In genomic region chr10:122725768-122726167, GRCh38 we compare ENCODE assay signal across 26 cellular contexts. TPM values are rescaled to one million over a fixed set of nuclear protein-coding genes. Genes with fewer than 3 reads are reported as not detected.
DNase-seq lines count a peak whose midpoint lies in the region; FAIRE-seq and TF ChIP-seq lines count a peak whose summit lies in the region.
"Had no signal": no experiment of that assay in that cellular context is flagged by ENCODE, and none has a peak within 500 bp of the region (broad histone marks: within the 10 kb centered on the region; RNA-seq: fewer than 3 reads in every experiment).

No MANE protein-coding gene starts in this region.

- no peaks in the 10 kb centered on the region for H3K4me1 Mint-ChIP-seq in immature natural killer cell
- no peaks in the 10 kb centered on the region for H3K4me1 Mint-ChIP-seq in activated T-helper 2 cell treated with anti-CD3 and anti-CD28 coated beads, Interferon-gamma antibody, Interleukin-2, Interleukin-4, amounts not matched to agents 10 μg/mL and 5 μg/mL and 100 μg/mL, durations not matched to agents 14 hours and 24 hours and 36 hours (ENCODE audit: low read depth)
- H3K4me1 Mint-ChIP-seq: activated CD8-positive, alpha-beta memory T cell treated with anti-CD3 and anti-CD28 coated beads, Interleukin-2, amount 10 ng/mL, durations not matched to agents 7 days and 5 days; brain had no signal

- H3K4me3 ChIP-seq in bronchial epithelial cell (ENCODE audit: low read depth, low read length), result no peak overlapping the region
- no peak overlapping the region for H3K4me3 ChIP-seq in keratinocyte (ENCODE audit: control insufficient read depth in 2 of 3, extremely low read depth in 1 of 3, insufficient read depth in 2 of 3, low read depth in 1 of 3, low read length in 3 of 3)
- H3K4me3 ChIP-seq: BLaER1 treated with 17β-estradiol and CSF1 and Interleukin-3, amounts not matched to agents 10 nM and 100 nM; tibial nerve had no signal

- H3K79me2 ChIP-seq in keratinocyte (ENCODE audit: control insufficient read depth, insufficient read depth, low read length), result no peaks in the 10 kb centered on the region
- H3K79me2 ChIP-seq: parathyroid adenoma had no signal

- no peaks in the 10 kb centered on the region for H3K36me3 Mint-ChIP-seq in immature natural killer cell
- no peaks in the 10 kb centered on the region for H3K36me3 Mint-ChIP-seq in activated T-helper 2 cell treated with anti-CD3 and anti-CD28 coated beads, Interferon-gamma antibody, Interleukin-2, Interleukin-4, amounts not matched to agents 10 μg/mL and 5 μg/mL and 100 μg/mL, durations not matched to agents 14 hours and 24 hours and 36 hours (ENCODE audit: low read depth)
- H3K36me3 Mint-ChIP-seq: activated CD8-positive, alpha-beta memory T cell treated with anti-CD3 and anti-CD28 coated beads, Interleukin-2, amount 10 ng/mL, durations not matched to agents 7 days and 5 days; brain had no signal

- no peaks in the 10 kb centered on the region for H3K9me3 ChIP-seq in keratinocyte (ENCODE audit: control insufficient read depth, low read depth, low read length)
- H3K9me3 ChIP-seq: BLaER1 treated with 17β-estradiol and CSF1 and Interleukin-3, amounts not matched to agents 10 nM and 100 nM; tibial nerve had no signal

- H3K9me1 ChIP-seq in keratinocyte (ENCODE audit: control insufficient read depth, extremely low read depth, insufficient read depth, low read length), result no peaks in the 10 kb centered on the region

- H3K9me3 Mint-ChIP-seq in immature natural killer cell, result no peaks in the 10 kb centered on the region
- no peaks in the 10 kb centered on the region for H3K9me3 Mint-ChIP-seq in activated T-helper 2 cell treated with anti-CD3 and anti-CD28 coated beads, Interferon-gamma antibody, Interleukin-2, Interleukin-4, amounts not matched to agents 10 μg/mL and 5 μg/mL and 100 μg/mL, durations not matched to agents 14 hours and 24 hours and 36 hours
- H3K9me3 Mint-ChIP-seq: activated T-cell treated with anti-CD3 and anti-CD28 coated beads, Interleukin-2, amount 50 U/mL, for 72 hours; brain had no signal

- H3K4me3 Mint-ChIP-seq in immature natural killer cell, result no peak overlapping the region
- no peak overlapping the region for H3K4me3 Mint-ChIP-seq in activated T-helper 2 cell treated with anti-CD3 and anti-CD28 coated beads, Interferon-gamma antibody, Interleukin-2, Interleukin-4, amounts not matched to agents 10 μg/mL and 5 μg/mL and 100 μg/mL, durations not matched to agents 14 hours and 24 hours and 36 hours (ENCODE audit: low read depth)
- H3K4me3 Mint-ChIP-seq: activated CD8-positive, alpha-beta memory T cell treated with anti-CD3 and anti-CD28 coated beads, Interleukin-2, amount 10 ng/mL, durations not matched to agents 7 days and 5 days; activated T-cell treated with anti-CD3 and anti-CD28 coated beads, Interleukin-2, amount 50 U/mL, for 72 hours; brain had no signal

- H3K27me3 ChIP-seq in bronchial epithelial cell (ENCODE audit: control insufficient read depth, insufficient read depth, low read length) (no peaks in the 10 kb centered on the region), keratinocyte (ENCODE audit: control insufficient read depth, extremely low read depth, insufficient read depth, low read length) (peaks cover 16% of the 10 kb centered on the region)
- H3K27me3 ChIP-seq: BLaER1 treated with 17β-estradiol and CSF1 and Interleukin-3, amounts not matched to agents 10 nM and 100 nM; tibial nerve had no signal

- dilution Hi-C loops in keratinocyte (cut with MboI; ENCODE audit: extremely low pct_ligation_motif_present, low sequenced_read_pairs), result no loop called here

- intact Hi-C loops in activated T-helper 2 cell treated with anti-CD3 and anti-CD28 coated beads, Interferon-gamma antibody, Interleukin-2, Interleukin-4, amounts not matched to agents 10 μg/mL and 5 μg/mL and 100 μg/mL, durations not matched to agents 14 hours and 24 hours and 36 hours (cut with micrococcal nuclease), result no loop called here

- peak; percentile 27 for TF ChIP-seq CTCF in bronchial epithelial cell (IDR thresholded peaks at IDR 0.05; ENCODE audit: insufficient read depth, low read length, severe bottlenecking)
- peak; percentile 24 to 50 (median 48) for TF ChIP-seq CTCF in keratinocyte (optimal IDR thresholded peaks at IDR 0.05 in 1 of 3, IDR thresholded peaks at IDR 0.05 in 1 of 3, conservative IDR thresholded peaks at IDR 0.05 in 1 of 3; ENCODE audit: extremely low read depth in 1 of 3, insufficient read depth in 2 of 3, low read length in 3 of 3)

- no peaks in the 10 kb centered on the region for H4K20me1 ChIP-seq in keratinocyte (ENCODE audit: control insufficient read depth, extremely low read depth, insufficient read depth, low read length)
- H4K20me1 ChIP-seq: BLaER1 treated with 17β-estradiol and CSF1 and Interleukin-3, amounts not matched to agents 10 nM and 100 nM had no signal

- FAIRE-seq in bronchial epithelial cell (lab: Jason Lieb, UNC) (no peak), keratinocyte (lab: Jason Lieb, UNC) (no peak)

- H3K4me1 ChIP-seq in keratinocyte (ENCODE audit: control insufficient read depth, extremely low read depth, insufficient read depth, low read length), result no peaks in the 10 kb centered on the region
- H3K4me1 ChIP-seq: parathyroid adenoma, tibial nerve had no signal

- H3K4me2 ChIP-seq in keratinocyte (ENCODE audit: control insufficient read depth, extremely low read depth, insufficient read depth, low read depth, low read length), result no peak overlapping the region

- H3K27me3 Mint-ChIP-seq in immature natural killer cell (ENCODE audit: low read depth in 3 of 3), result peaks cover 0 to 6% (median 3%) of the 10 kb centered on the region in 3 donors
- H3K27me3 Mint-ChIP-seq in activated T-helper 2 cell treated with anti-CD3 and anti-CD28 coated beads, Interferon-gamma antibody, Interleukin-2, Interleukin-4, amounts not matched to agents 10 μg/mL and 5 μg/mL and 100 μg/mL, durations not matched to agents 14 hours and 24 hours and 36 hours (ENCODE audit: low read depth), result no peaks in the 10 kb centered on the region

- H3K36me3 ChIP-seq in bronchial epithelial cell (ENCODE audit: control insufficient read depth, insufficient read depth, low read length) (no peaks in the 10 kb centered on the region), keratinocyte (ENCODE audit: control insufficient read depth in 2 of 2, extremely low read depth in 1 of 2, insufficient read depth in 2 of 2, low read length in 2 of 2) (no peaks in the 10 kb centered on the region)
- H3K36me3 ChIP-seq: BLaER1 treated with 17β-estradiol and CSF1 and Interleukin-3, amounts not matched to agents 10 nM and 100 nM; tibial nerve had no signal

- DNase-seq in ELF-1 (ENCODE audit: low read depth, low spot score) (peak; percentile 6), HuH-7.5 (ENCODE audit: low spot score) (peak; percentile 10), bronchial epithelial cell (ENCODE audit: low read depth) (no peak), keratinocyte (ENCODE audit: low read depth, low spot score) (no peak), immature natural killer cell (no peak), ureter (ENCODE audit: low spot score) (no peak)
- no peak for DNase-seq in activated T-helper 2 cell treated with anti-CD3 and anti-CD28 coated beads, Interferon-gamma antibody, Interleukin-2, Interleukin-4, amounts not matched to agents 10 μg/mL and 5 μg/mL and 100 μg/mL, durations not matched to agents 14 hours and 24 hours and 36 hours (ENCODE audit: low spot score)
- DNase-seq: activated CD8-positive, alpha-beta memory T cell treated with anti-CD3 and anti-CD28 coated beads, Interleukin-2, amount 10 ng/mL, durations not matched to agents 7 days and 5 days; activated naive CD4-positive, alpha-beta T cell treated with Interleukin-2 at 50 U/mL for 16 hours; activated T-cell treated with anti-CD3 and anti-CD28 coated beads, Interleukin-2, amount 50 U/mL, for 72 hours; COR-L47; head of caudate nucleus; Karpas-422; left colon; NCI-H146; NCI-H2107; OCI-M1; T-helper 2 cell had no signal

- no peak overlapping the region for H3K9ac ChIP-seq in keratinocyte (ENCODE audit: control insufficient read depth, extremely low read depth, insufficient read depth, low read length)
- H3K9ac ChIP-seq: BLaER1 treated with 17β-estradiol and CSF1 and Interleukin-3, amounts not matched to agents 10 nM and 100 nM; parathyroid adenoma had no signal

- no peak overlapping the region for H3K27ac Mint-ChIP-seq in immature natural killer cell
- H3K27ac Mint-ChIP-seq in activated T-helper 2 cell treated with anti-CD3 and anti-CD28 coated beads, Interferon-gamma antibody, Interleukin-2, Interleukin-4, amounts not matched to agents 10 μg/mL and 5 μg/mL and 100 μg/mL, durations not matched to agents 14 hours and 24 hours and 36 hours, result no peak overlapping the region
- H3K27ac Mint-ChIP-seq: activated CD8-positive, alpha-beta memory T cell treated with anti-CD3 and anti-CD28 coated beads, Interleukin-2, amount 10 ng/mL, durations not matched to agents 7 days and 5 days; activated T-cell treated with anti-CD3 and anti-CD28 coated beads, Interleukin-2, amount 50 U/mL, for 72 hours; brain had no signal

- H2AFZ ChIP-seq in keratinocyte (ENCODE audit: control insufficient read depth, low read length), result no peak overlapping the region
- H2AFZ ChIP-seq: parathyroid adenoma had no signal

- no peak overlapping the region for H3K27ac ChIP-seq in keratinocyte (ENCODE audit: control insufficient read depth, insufficient read depth, low read length)
- H3K27ac ChIP-seq: BLaER1 treated with 17β-estradiol and CSF1 and Interleukin-3, amounts not matched to agents 10 nM and 100 nM; epithelial cell of prostate; parathyroid adenoma; tibial nerve had no signal

RNA-seq across cellular contexts. Expression of gene C10orf120, which starts 26.1 kb away (rescaled TPM):
- not detected in 2 replicates for total RNA-seq in bronchial epithelial cell
- polyA plus RNA-seq in keratinocyte, result not detected in 3 replicates
- not detected for polyA plus RNA-seq in keratinocyte (2011; ENCODE audit: low read depth)
- polyA plus RNA-seq in keratinocyte (2011; cell fraction: cytosol; rRNA removed), result not detected in 2 replicates
- not detected in 2 replicates for polyA plus RNA-seq in keratinocyte (2011; cell fraction: nucleus; rRNA removed)
- polyA plus RNA-seq in keratinocyte (2012; ENCODE audit: low replicate concordance), result not detected in 2 replicates
- not detected in 3 replicates for polyA minus RNA-seq in keratinocyte
- not detected for polyA minus RNA-seq in keratinocyte (2011; cell fraction: cytosol; rRNA and poly(A)+ RNA removed)
- polyA minus RNA-seq in keratinocyte (2011; cell fraction: nucleus; rRNA and poly(A)+ RNA removed), result not detected in 2 replicates
- polyA plus RNA-seq in immature natural killer cell, result not detected
- total RNA-seq in ureter, result not detected
- total RNA-seq in activated T-helper 2 cell treated with anti-CD3 and anti-CD28 coated beads, Interferon-gamma antibody, Interleukin-2, Interleukin-4, amounts not matched to agents 10 μg/mL and 5 μg/mL and 100 μg/mL, durations not matched to agents 14 hours and 24 hours and 36 hours, result not detected in 2 replicates
- total RNA-seq: activated CD8-positive, alpha-beta memory T cell treated with anti-CD3 and anti-CD28 coated beads, Interleukin-2, amount 10 ng/mL, durations not matched to agents 7 days and 5 days; activated T-cell treated with anti-CD3 and anti-CD28 coated beads, Interleukin-2, amount 50 U/mL, for 72 hours; chondrocyte; H4; left colon; tibial nerve had no signal
- polyA plus RNA-seq: neural cell had no signal

Comparison
In these comparisons a context has a peak if more than half of its experiments do, and no peak if none do; other contexts are left out.
1. DNase-seq: peak in ELF-1 (single experiment) and HuH-7.5 (single experiment); none in bronchial epithelial cell (single experiment), keratinocyte (single experiment), immature natural killer cell (0 of 3), ureter (single experiment) and activated T-helper 2 cell treated with anti-CD3 and anti-CD28 coated beads, Interferon-gamma antibody, Interleukin-2, Interleukin-4, amounts not matched to agents 10 μg/mL and 5 μg/mL and 100 μg/mL, durations not matched to agents 14 hours and 24 hours and 36 hours (single experiment).